In the genomic region with DNA sequence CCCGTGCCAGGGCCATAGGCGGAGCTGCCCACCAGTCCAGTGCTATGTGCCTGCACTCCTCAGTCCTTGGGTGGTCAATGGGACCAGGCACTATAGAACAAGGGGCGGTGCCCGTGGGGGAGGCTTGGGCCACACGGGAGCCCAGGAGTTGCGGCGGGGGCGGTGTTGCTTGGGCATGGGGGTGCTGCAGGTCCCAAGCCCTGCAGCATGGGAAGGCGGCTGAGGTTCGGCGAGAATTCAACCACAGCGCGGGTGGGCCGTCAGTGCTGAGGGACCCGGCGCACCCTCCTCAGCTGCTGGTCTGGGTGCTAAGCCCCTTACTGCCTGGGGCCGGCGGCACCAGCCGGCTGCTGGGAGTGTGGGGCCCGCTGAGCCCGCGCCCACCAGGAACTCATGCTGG, we compare ENCODE assay signal across 35 cellular contexts.
"Had no signal": no experiment of that assay in that cellular context is flagged by ENCODE, and none has a peak within 500 bp of the region (broad histone marks: within the 10 kb centered on the region; RNA-seq: fewer than 3 reads in every experiment).

No MANE protein-coding gene starts in this region.

- H3K9ac ChIP-seq: KMS-11 had no signal

- DNase-seq: Karpas-422, Kasumi-1, KG1, MG63, MM.1S, MV-4-11, NCI-H1048, NCI-H1092, NCI-H1092 treated with DMSO at 0.1 percent for 48 hours, NCI-H1105, NCI-H1105 treated with DMSO at 0.1 percent for 48 hours, NCI-H1417, NCI-H1417 treated with DMSO at 0.1 percent for 48 hours, NCI-H1436, NCI-H1436 treated with DMSO at 0.1 percent for 48 hours, NCI-H146, NCI-H1694, NCI-H1694 treated with DMSO at 0.1 percent for 48 hours, NCI-H187, NCI-H187 treated with DMSO at 0.1 percent for 48 hours, NCI-H1930, NCI-H2029, NCI-H2029 treated with DMSO at 0.1 percent for 48 hours, NCI-H2081, NCI-H2081 treated with DMSO at 0.1 percent for 48 hours, NCI-H2107, NCI-H2171, NCI-H2171 treated with DMSO at 0.1 percent for 48 hours, NCI-H2227 treated with DMSO at 0.1 percent for 48 hours, NCI-H226, NCI-H345, NCI-H446, NCI-H446 treated with DMSO at 0.1 percent for 48 hours, NCI-H510A had no signal

- H3K27ac ChIP-seq: KMS-11 had no signal

- H3K36me3 ChIP-seq: MG63 had no signal

- H3K9me3 ChIP-seq: MG63 had no signal

- H3K4me3 ChIP-seq: MG63 had no signal
